Comparison of ENCODE assay signal across 17 cellular contexts in the genomic region with DNA sequence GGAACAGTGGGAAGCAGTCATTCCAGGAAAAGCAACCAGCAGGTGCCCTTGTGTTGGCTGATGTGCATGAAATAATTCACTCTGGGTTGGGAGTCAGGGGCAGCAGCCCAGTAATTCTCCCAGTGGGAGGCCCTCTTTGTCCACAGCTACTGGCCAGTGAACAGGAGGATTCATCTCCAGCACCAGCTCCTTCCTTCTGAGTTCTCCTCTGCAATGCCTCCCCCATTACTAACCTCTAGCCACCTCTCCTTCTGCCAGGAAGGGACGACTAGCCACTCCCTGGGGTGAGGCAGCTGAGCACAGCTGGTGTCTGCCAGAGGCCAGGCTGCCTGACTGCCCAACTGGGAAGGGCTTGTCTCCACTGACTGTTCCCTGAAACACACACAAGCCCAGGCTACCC. TPM values are rescaled to one million over a fixed set of nuclear protein-coding genes. Genes with fewer than 3 reads are reported as not detected.
DNase-seq lines count a peak whose midpoint lies in the region; ATAC-seq, FAIRE-seq and TF ChIP-seq lines count a peak whose summit lies in the region.
"Had no signal": no experiment of that assay in that cellular context is flagged by ENCODE, and none has a peak within 500 bp of the region (broad histone marks: within the 10 kb centered on the region; RNA-seq: fewer than 3 reads in every experiment).

No MANE protein-coding gene starts in this region.

- H3K9ac ChIP-seq in SK-N-SH, result no peak overlapping the region
- H3K9ac ChIP-seq: BLaER1 treated with 17β-estradiol and CSF1 and Interleukin-3, amounts not matched to agents 10 nM and 100 nM had no signal

- peak overlapping the region; percentile 13 to 85 (median 59) for H3K27ac Mint-ChIP-seq in nephron
- H3K27ac Mint-ChIP-seq: activated T-cell treated with anti-CD3 and anti-CD28 coated beads, Interleukin-2, amount 50 U/mL, for 72 hours had no signal

- no peaks in the 10 kb centered on the region for H3K36me3 Mint-ChIP-seq in nephron (ENCODE audit: low read depth)

- DNase-seq in H54 (ENCODE audit: insufficient read length, low spot score) (peak; percentile 85), NCI-H146 (lab: John Stamatoyannopoulos, UW) (peak; percentile 97), bronchial epithelial cell (ENCODE audit: low read depth) (peak; percentile 5), DMS153 treated with DMSO at 0.1 percent for 48 hours (lab: John Stamatoyannopoulos, UW; ENCODE audit: unreplicated experiment) (no peak), SK-N-SH (no peak), NCI-H2107 treated with DMSO at 0.1 percent for 48 hours (lab: John Stamatoyannopoulos, UW; ENCODE audit: unreplicated experiment) (no peak)
- DNase-seq: activated T-cell treated with anti-CD3 and anti-CD28 coated beads, Interleukin-2, amount 50 U/mL, for 72 hours; kidney; NCI-H1092; testis had no signal

- POLR2A ChIA-PET in SK-N-SH (lab: Yijun Ruan, JAX), result no interaction called here

- no peaks in the 10 kb centered on the region for H4K20me1 ChIP-seq in SK-N-SH (ENCODE audit: insufficient read depth)
- H4K20me1 ChIP-seq: BLaER1 treated with 17β-estradiol and CSF1 and Interleukin-3, amounts not matched to agents 10 nM and 100 nM had no signal

- H3K9me3 Mint-ChIP-seq in nephron, result no peaks in the 10 kb centered on the region
- H3K9me3 Mint-ChIP-seq: activated T-cell treated with anti-CD3 and anti-CD28 coated beads, Interleukin-2, amount 50 U/mL, for 72 hours had no signal

- peaks cover 4% of the 10 kb centered on the region for H3K27me3 Mint-ChIP-seq in nephron (ENCODE audit: low read depth)

- H3K4me3 ChIP-seq in bronchial epithelial cell (ENCODE audit: low read depth, low read length) (no peak overlapping the region), SK-N-SH (ENCODE audit: low read depth in 2 of 2, low read length in 1 of 2) (no peak overlapping the region)
- H3K4me3 ChIP-seq: BLaER1 treated with 17β-estradiol and CSF1 and Interleukin-3, amounts not matched to agents 10 nM and 100 nM; prostate gland; testis had no signal

- H3K9me3 ChIP-seq in SK-N-SH, result no peaks in the 10 kb centered on the region
- H3K9me3 ChIP-seq: prostate gland, testis had no signal

- TF ChIP-seq POLR2A in H54 (IDR thresholded peaks at IDR 0.05; ENCODE audit: low read depth, low read length), result no peak

- TF ChIP-seq CTCF in bronchial epithelial cell (IDR thresholded peaks at IDR 0.05; ENCODE audit: insufficient read depth, low read length, severe bottlenecking) (no peak), nephron (IDR thresholded peaks at IDR 0.05; ENCODE audit: unreplicated experiment in 3 of 3) (no peak), SK-N-SH (IDR thresholded peaks at IDR 0.05) (no peak)

- no peaks in the 10 kb centered on the region for H3K36me3 ChIP-seq in bronchial epithelial cell (ENCODE audit: control insufficient read depth, insufficient read depth, low read length)
- no peaks in the 10 kb centered on the region for H3K36me3 ChIP-seq in SK-N-SH (replicated peaks in 1 of 2; ENCODE audit: control insufficient read depth in 1 of 2, insufficient read depth in 2 of 2, low read length in 1 of 2)
- H3K36me3 ChIP-seq: BLaER1 treated with 17β-estradiol and CSF1 and Interleukin-3, amounts not matched to agents 10 nM and 100 nM; prostate gland had no signal

- FAIRE-seq in H54 (lab: Jason Lieb, UNC) (peak; percentile 77), bronchial epithelial cell (lab: Jason Lieb, UNC) (no peak)
- FAIRE-seq: kidney had no signal

- H3K27me3 ChIP-seq in bronchial epithelial cell (ENCODE audit: control insufficient read depth, insufficient read depth, low read length), result no peaks in the 10 kb centered on the region
- no peaks in the 10 kb centered on the region for H3K27me3 ChIP-seq in SK-N-SH (ENCODE audit: insufficient read depth)
- H3K27me3 ChIP-seq: BLaER1 treated with 17β-estradiol and CSF1 and Interleukin-3, amounts not matched to agents 10 nM and 100 nM; testis had no signal

- H3F3A ChIP-seq in SK-N-SH (replicated peaks; ENCODE audit: insufficient read depth), result no peaks in the 10 kb centered on the region

- no peaks in the 10 kb centered on the region for H3K79me2 ChIP-seq in SK-N-SH (ENCODE audit: insufficient read depth)

- no peak for TF ChIP-seq EP300 in SK-N-SH (IDR thresholded peaks at IDR 0.05; ENCODE audit: borderline replicate concordance in 1 of 2, low read depth in 1 of 2, low read length in 1 of 2)

- no peak overlapping the region for H3K27ac ChIP-seq in SK-N-SH (ENCODE audit: low read depth in 2 of 2, low read length in 1 of 2)
- H3K27ac ChIP-seq: BLaER1 treated with 17β-estradiol and CSF1 and Interleukin-3, amounts not matched to agents 10 nM and 100 nM; prostate gland; testis had no signal

- no peak overlapping the region for H3K4me2 ChIP-seq in SK-N-SH
- H3K4me2 ChIP-seq: BLaER1 treated with 17β-estradiol and CSF1 and Interleukin-3, amounts not matched to agents 10 nM and 100 nM had no signal

- CTCF ChIA-PET in SK-N-SH (lab: Yijun Ruan, JAX), result interaction anchor here (1.3 to 2.2 kb wide), 3 partner anchors 13 to 208 kb away, joined by 3 to 12 read pairs (median 7); a partner anchor contains a TSS

- no peak for TF ChIP-seq RAD21 in SK-N-SH (IDR thresholded peaks at IDR 0.05; ENCODE audit: low read length)

- no peak overlapping the region for H2AFZ ChIP-seq in SK-N-SH (ENCODE audit: low read depth)

- ATAC-seq in HG02852 (IDR thresholded peaks at IDR 0.05; ENCODE audit: unreplicated experiment), result no peak
- ATAC-seq: activated T-cell treated with anti-CD3 and anti-CD28 coated beads, Interleukin-2, amount 50 U/mL, for 72 hours had no signal

- no peak overlapping the region for H3K4me3 Mint-ChIP-seq in nephron
- H3K4me3 Mint-ChIP-seq: activated T-cell treated with anti-CD3 and anti-CD28 coated beads, Interleukin-2, amount 50 U/mL, for 72 hours had no signal

- no peaks in the 10 kb centered on the region for H3K4me1 ChIP-seq in SK-N-SH (ENCODE audit: control insufficient read depth in 1 of 2, insufficient read depth in 2 of 2, low read depth in 1 of 2, low read length in 1 of 2)
- H3K4me1 ChIP-seq: prostate gland had no signal

- H3K9me2 ChIP-seq in SK-N-SH, result no peaks in the 10 kb centered on the region

- 14% methylated on average over 1 of the region's 1 CpG for WGBS in SK-N-SH (ENCODE audit: low lambda C conversion rate)

- peaks cover 7% of the 10 kb centered on the region for H3K4me1 Mint-ChIP-seq in nephron

TF ChIP-seq in SK-N-SH, 30 proteins besides CTCF, POLR2A, EP300 and RAD21:
- no peak for TF ChIP-seq NRF1 (IDR thresholded peaks at IDR 0.05; ENCODE audit: low read depth, low read length)
- no peak for TF ChIP-seq JUND (IDR thresholded peaks at IDR 0.05)
- no peak for TF ChIP-seq EZH2phosphoT487 (IDR thresholded peaks at IDR 0.05; ENCODE audit: borderline replicate concordance, low read depth)
- TF ChIP-seq MXI1 (IDR thresholded peaks at IDR 0.05; ENCODE audit: low read depth, low read length), result no peak
- TF ChIP-seq TCF12 (IDR thresholded peaks at IDR 0.05), result no peak
- TF ChIP-seq NFIC (IDR thresholded peaks at IDR 0.05; ENCODE audit: borderline replicate concordance), result no peak
- TF ChIP-seq, protein P1, sequence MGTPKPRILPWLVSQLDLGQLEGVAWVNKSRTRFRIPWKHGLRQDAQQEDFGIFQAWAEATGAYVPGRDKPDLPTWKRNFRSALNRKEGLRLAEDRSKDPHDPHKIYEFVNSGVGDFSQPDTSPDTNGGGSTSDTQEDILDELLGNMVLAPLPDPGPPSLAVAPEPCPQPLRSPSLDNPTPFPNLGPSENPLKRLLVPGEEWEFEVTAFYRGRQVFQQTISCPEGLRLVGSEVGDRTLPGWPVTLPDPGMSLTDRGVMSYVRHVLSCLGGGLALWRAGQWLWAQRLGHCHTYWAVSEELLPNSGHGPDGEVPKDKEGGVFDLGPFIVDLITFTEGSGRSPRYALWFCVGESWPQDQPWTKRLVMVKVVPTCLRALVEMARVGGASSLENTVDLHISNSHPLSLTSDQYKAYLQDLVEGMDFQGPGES (IDR thresholded peaks at IDR 0.05; ENCODE audit: low read depth, low read length), result no peak
- TF ChIP-seq CHD2 (IDR thresholded peaks at IDR 0.05; ENCODE audit: low read length, partially characterized antibody), result no peak
- TF ChIP-seq, protein P2, sequence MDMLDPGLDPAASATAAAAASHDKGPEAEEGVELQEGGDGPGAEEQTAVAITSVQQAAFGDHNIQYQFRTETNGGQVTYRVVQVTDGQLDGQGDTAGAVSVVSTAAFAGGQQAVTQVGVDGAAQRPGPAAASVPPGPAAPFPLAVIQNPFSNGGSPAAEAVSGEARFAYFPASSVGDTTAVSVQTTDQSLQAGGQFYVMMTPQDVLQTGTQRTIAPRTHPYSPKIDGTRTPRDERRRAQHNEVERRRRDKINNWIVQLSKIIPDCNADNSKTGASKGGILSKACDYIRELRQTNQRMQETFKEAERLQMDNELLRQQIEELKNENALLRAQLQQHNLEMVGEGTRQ (IDR thresholded peaks at IDR 0.05; ENCODE audit: borderline replicate concordance, low read depth, low read length), result no peak

RNA-seq across cellular contexts. Expression of a gene that starts 12.5 kb away (rescaled TPM):
- not detected in 2 replicates for total RNA-seq in bronchial epithelial cell
- polyA plus RNA-seq in SK-N-SH (2012; rRNA removed), result not detected in 2 replicates
- not detected in 2 replicates for polyA plus RNA-seq in SK-N-SH (2012; cell fraction: cytosol; rRNA removed)
- polyA plus RNA-seq in SK-N-SH (2012; cell fraction: nucleus; rRNA removed), result not detected in 2 replicates
- total RNA-seq: activated T-cell treated with anti-CD3 and anti-CD28 coated beads, Interleukin-2, amount 50 U/mL, for 72 hours; cerebellum; kidney; NCI-H460 had no signal
- polyA plus RNA-seq: adipose tissue had no signal

RNA-seq across cellular contexts. Expression of a gene that starts 13.3 kb away (rescaled TPM):
- total RNA-seq in bronchial epithelial cell, result 4.5 and 7.9 TPM in 2 replicates
- polyA plus RNA-seq in SK-N-SH (2012; rRNA removed), result 2.8 and 3.6 TPM in 2 replicates
- polyA plus RNA-seq in SK-N-SH (2012; cell fraction: cytosol; rRNA removed), result 3.4 and 3.8 TPM in 2 replicates
- 2.6 and 4.4 TPM in 2 replicates for polyA plus RNA-seq in SK-N-SH (2012; cell fraction: nucleus; rRNA removed)

RNA-seq across cellular contexts. Expression of a gene that starts 31.2 kb away (rescaled TPM):
- not detected in 2 replicates for total RNA-seq in bronchial epithelial cell
- polyA plus RNA-seq in SK-N-SH (2012; rRNA removed), result not detected in 2 replicates
- not detected in 2 replicates for polyA plus RNA-seq in SK-N-SH (2012; cell fraction: cytosol; rRNA removed)
- not detected in 2 replicates for polyA plus RNA-seq in SK-N-SH (2012; cell fraction: nucleus; rRNA removed)
- total RNA-seq: activated T-cell treated with anti-CD3 and anti-CD28 coated beads, Interleukin-2, amount 50 U/mL, for 72 hours; prostate gland had no signal

Comparison
In these comparisons a context has a peak if more than half of its experiments do, and no peak if none do; other contexts are left out.
1. DNase-seq: peak in H54 (single experiment), NCI-H146 (single experiment) and bronchial epithelial cell (single experiment); none in DMS153 treated with DMSO at 0.1 percent for 48 hours (single experiment), SK-N-SH (single experiment) and NCI-H2107 treated with DMSO at 0.1 percent for 48 hours (single experiment).